In genomic region chr22:37546436-37547248, GRCh38 we compare ENCODE assay signal across 8 cellular contexts. TPM values are rescaled to one million over a fixed set of nuclear protein-coding genes. Genes with fewer than 3 reads are reported as not detected.
DNase-seq lines count a peak whose midpoint lies in the region; TF ChIP-seq lines count a peak whose summit lies in the region.

No MANE protein-coding gene starts in this region.

- H3K9me3 Mint-ChIP-seq in MCF 10A (ENCODE audit: unreplicated experiment): no peaks in the 10 kb centered on the region

- peak overlapping the region; percentile 78 for H3K27ac Mint-ChIP-seq in MCF 10A (ENCODE audit: low read depth, unreplicated experiment)

- DNase-seq in GM04503 (ENCODE audit: low read depth) (peak; percentile 58), MCF 10A (ENCODE audit: unreplicated experiment) (peak; percentile 52), retina (peak; percentile 15), ACHN (no peak), NCI-H2196 treated with DMSO at 0.1 percent for 48 hours (lab: John Stamatoyannopoulos, UW; ENCODE audit: unreplicated experiment) (no peak), NCI-H748 (lab: John Stamatoyannopoulos, UW; ENCODE audit: unreplicated experiment) (no peak)
- DNase-seq in activated naive CD4-positive, alpha-beta T cell (lab: John Stamatoyannopoulos, UW): no peak

- no peak overlapping the region for H3K9ac ChIP-seq in iPS-15b (ENCODE audit: low read depth, low read length)

- H3K4me1 Mint-ChIP-seq in MCF 10A (ENCODE audit: insufficient read depth, unreplicated experiment): peaks cover 20% of the 10 kb centered on the region

- POLR2A ChIA-PET in MCF 10A (lab: Yijun Ruan, JAX): interaction anchor here (0.5 to 10.8 kb wide), 5 partner anchors 10 to 183 kb away, joined by 3 to 194 read pairs (median 3); partner anchors contain the start of genes CDC42EP1 and GGA1

- H3K4me3 ChIP-seq in iPS-15b (ENCODE audit: low read depth, low read length): peak overlapping the region; percentile 37

- in situ Hi-C loops in ACHN (cut with HindIII; ENCODE audit: low pct_ligation_motif_present, low pct_unique_long_range_greater_than_20kb, low sequenced_read_pairs): no loop called here

- intact Hi-C loops in MCF 10A (cut with micrococcal nuclease): no loop called here

- no peak overlapping the region for H3K4me3 Mint-ChIP-seq in MCF 10A (ENCODE audit: unreplicated experiment)

- no peaks in the 10 kb centered on the region for H3K27me3 ChIP-seq in iPS-15b (ENCODE audit: control insufficient read depth, insufficient read depth, low read length)

- no TSS peak for BruUV-seq in MCF 10A (replicated peaks; lab: Mats Ljungman, UMichigan)

- CTCF ChIA-PET in MCF 10A (lab: Yijun Ruan, JAX): interaction anchor here (0.6 to 16.7 kb wide), 6 partner anchors 17 to 1153 kb away, joined by 4 to 667 read pairs (median 6); partner anchors contain the start of gene CDC42EP1

- peaks cover 6% of the 10 kb centered on the region for H3K36me3 Mint-ChIP-seq in MCF 10A (ENCODE audit: insufficient read depth, unreplicated experiment)

- TF ChIP-seq CTCF in MCF 10A (IDR thresholded peaks at IDR 0.05; ENCODE audit: unreplicated experiment): no peak

- H3K4me1 ChIP-seq in iPS-15b (ENCODE audit: control insufficient read depth, insufficient read depth, low read length): peaks cover 3% of the 10 kb centered on the region

- H3K27me3 Mint-ChIP-seq in MCF 10A (ENCODE audit: insufficient read depth, unreplicated experiment): no peaks in the 10 kb centered on the region

- H3K9me3 ChIP-seq in iPS-15b (ENCODE audit: control insufficient read depth, insufficient read depth, low read length): no peaks in the 10 kb centered on the region

- H3K36me3 ChIP-seq in iPS-15b (ENCODE audit: control insufficient read depth, insufficient read depth, low read length): no peaks in the 10 kb centered on the region

RNA-seq across cellular contexts. Expression of gene CDC42EP1, which starts 13.6 kb away (rescaled TPM):
- 86.0 and 148 TPM in 2 replicates for total RNA-seq in MCF 10A (2022)

RNA-seq across cellular contexts. Expression of gene CARD10, which starts 27.4 kb away (rescaled TPM):
- total RNA-seq in MCF 10A (2022): 20.6 and 22.7 TPM in 2 replicates

RNA-seq across cellular contexts. Expression of gene LGALS2, which starts 33.2 kb away (rescaled TPM):
- not detected in 2 replicates for total RNA-seq in MCF 10A (2022)

Comparison
In these comparisons a context has a peak if more than half of its experiments do, and no peak if none do; other contexts are left out.
1. DNase-seq: peak in GM04503 (single experiment), MCF 10A (single experiment) and retina (single experiment); none in ACHN (single experiment), NCI-H2196 treated with DMSO at 0.1 percent for 48 hours (single experiment), activated naive CD4-positive, alpha-beta T cell (0 of 4) and NCI-H748 (single experiment).